Comparison of ENCODE assay signal across 17 cellular contexts in genomic region chr5:77101298-77101697, GRCh38. TPM values are rescaled to one million over a fixed set of nuclear protein-coding genes. Genes with fewer than 3 reads are reported as not detected.
DNase-seq lines count a peak whose midpoint lies in the region; ATAC-seq, FAIRE-seq and TF ChIP-seq lines count a peak whose summit lies in the region.
"Had no signal": no experiment of that assay in that cellular context is flagged by ENCODE, and none has a peak within 500 bp of the region (broad histone marks: within the 10 kb centered on the region; RNA-seq: fewer than 3 reads in every experiment).

No MANE protein-coding gene starts in this region.

- H3K4me2 ChIP-seq in A549 (no peak overlapping the region), GM23248 (ENCODE audit: unreplicated experiment) (peak overlapping the region; percentile 83)

- H4K20me1 ChIP-seq in GM23248 (ENCODE audit: insufficient read depth), result no peaks in the 10 kb centered on the region

- no peak for TF ChIP-seq POLR2A in A549 (IDR thresholded peaks at IDR 0.05; ENCODE audit: low read length)

- no peaks in the 10 kb centered on the region for H3K79me2 ChIP-seq in GM23248 (ENCODE audit: insufficient read depth)
- H3K79me2 ChIP-seq: parathyroid adenoma had no signal

- no peak overlapping the region for H3K9ac ChIP-seq in GM23248
- H3K9ac ChIP-seq: parathyroid adenoma had no signal

- H3K9me3 ChIP-seq in A549 (no peaks in the 10 kb centered on the region), GM23248 (ENCODE audit: low read depth) (no peaks in the 10 kb centered on the region), WERI-Rb-1 (ENCODE audit: severe bottlenecking) (no peaks in the 10 kb centered on the region)
- H3K9me3 ChIP-seq: BE2C, HAP-1 had no signal

- FAIRE-seq in A549 (lab: Jason Lieb, UNC), result no peak

- H3K36me3 ChIP-seq in GM23248 (ENCODE audit: low read depth), result no peaks in the 10 kb centered on the region
- no peaks in the 10 kb centered on the region; the same call in 1 of the 2 replicates for H3K36me3 ChIP-seq in WERI-Rb-1
- H3K36me3 ChIP-seq: BE2C had no signal

- WGBS in A549 (ENCODE audit: missing lambda C conversion rate), result 77% methylated on average over 4 of the region's 4 CpGs
- WGBS in GM23248 (ENCODE audit: low coverage in 1 of 2, low lambda C conversion rate in 2 of 2, missing lambda C conversion rate in 2 of 2), 2 experiments, result 39 to 41% methylated on average over 4 of the region's 4 CpGs

- no peak for TF ChIP-seq EP300 in A549 (IDR thresholded peaks at IDR 0.05)

- no peak for DNase-seq in A549 (ENCODE audit: low read depth in 1 of 2, low spot score in 1 of 2)
- DNase-seq in GM23248, result peak; percentile 91
- peak; percentile 84 for DNase-seq in amniotic epithelial cell (ENCODE audit: low read depth)
- peak; percentile 33 for DNase-seq in hepatic stellate cell (ENCODE audit: low spot score)
- DNase-seq in WERI-Rb-1, result no peak
- no peak for DNase-seq in GM19240 (ENCODE audit: insufficient read length, low spot score)
- DNase-seq: activated naive CD4-positive, alpha-beta T cell; BE2C; cerebellar nuclear complex; DND-41; NCI-H1105; RPMI8226; stimulated activated CD8-positive, alpha-beta memory T cell treated with anti-CD3 and anti-CD28 coated beads, Interleukin-4, amount 100 ng/mL, for 48 hours had no signal

- CTCF ChIA-PET in A549 (lab: Yijun Ruan, JAX), result interaction anchor here (0.9 to 1.8 kb wide), 2 partner anchors 15 to 43 kb away, joined by 4 to 9 read pairs; no protein-coding TSS in a partner anchor

- peaks cover 6% of the 10 kb centered on the region; the same call in 1 of the 3 replicates for H3K4me1 ChIP-seq in A549
- peaks cover 11% of the 10 kb centered on the region for H3K4me1 ChIP-seq in GM23248 (ENCODE audit: insufficient read depth)
- H3K4me1 ChIP-seq: BE2C, HAP-1, parathyroid adenoma had no signal

- H3F3A ChIP-seq in GM23248 (ENCODE audit: insufficient read depth), result 0 out of 2 replicates have a peak, but pooled peaks cover 6% of the 10 kb centered on the region

- H3K27ac ChIP-seq in A549 (no peak overlapping the region), GM23248 (no peak overlapping the region), WERI-Rb-1 (no peak overlapping the region)
- H3K27ac ChIP-seq: parathyroid adenoma had no signal

- 0 out of 2 replicates have a peak overlapping the region, but pooled peaks have one; percentile 38 for H2AFZ ChIP-seq in GM23248
- H2AFZ ChIP-seq: parathyroid adenoma had no signal

- no peak overlapping the region for H3K4me3 ChIP-seq in A549
- H3K4me3 ChIP-seq in GM23248, result peak overlapping the region; percentile 48
- no peak overlapping the region for H3K4me3 ChIP-seq in WERI-Rb-1 (ENCODE audit: low read depth, low read length)
- H3K4me3 ChIP-seq: HAP-1 had no signal

- H3K27me3 ChIP-seq in GM23248 (replicated peaks; ENCODE audit: insufficient read depth) (no peaks in the 10 kb centered on the region), WERI-Rb-1 (ENCODE audit: insufficient read depth, low read depth, severe bottlenecking) (no peaks in the 10 kb centered on the region)
- H3K27me3 ChIP-seq: BE2C had no signal

- in situ Hi-C loops in GM23248 (cut with MboI), result no loop called here

- POLR2A ChIA-PET in A549 (lab: Yijun Ruan, JAX), result no interaction called here

- H3K9me2 ChIP-seq in GM23248 (ENCODE audit: insufficient read depth), result no peaks in the 10 kb centered on the region

- ATAC-seq in A549 (peak; percentile 50 to 62; a peak in 3 of 6 replicates), HG03378 (IDR thresholded peaks at IDR 0.05; ENCODE audit: unreplicated experiment) (no peak), GM19328 (IDR thresholded peaks at IDR 0.05; ENCODE audit: unreplicated experiment) (no peak)

- no peak for TF ChIP-seq RAD21 in A549 (conservative IDR thresholded peaks at IDR 0.05 in 1 of 2, IDR thresholded peaks at IDR 0.05 in 1 of 2)

- no peak for TF ChIP-seq CTCF in A549 (IDR thresholded peaks at IDR 0.05)
- TF ChIP-seq CTCF in WERI-Rb-1 (IDR thresholded peaks at IDR 0.05; ENCODE audit: low read depth, low read length), result no peak

TF ChIP-seq in A549, 52 proteins besides CTCF, POLR2A, EP300 and RAD21:
- TF ChIP-seq ZSCAN20 (CRISPR knock-in tag; IDR thresholded peaks at IDR 0.05) (no peak), NR3C1 (IDR thresholded peaks at IDR 0.05) (no peak), ATOH8 (CRISPR knock-in tag; IDR thresholded peaks at IDR 0.05; ENCODE audit: low read depth) (no peak), JUNB (IDR thresholded peaks at IDR 0.05) (no peak), RARB (CRISPR knock-in tag; IDR thresholded peaks at IDR 0.05) (no peak), RNF2 (IDR thresholded peaks at IDR 0.05; ENCODE audit: borderline replicate concordance, low read depth) (no peak), CHD2 (IDR thresholded peaks at IDR 0.05; ENCODE audit: low read length, partially characterized antibody) (no peak), ZFP36 (IDR thresholded peaks at IDR 0.05; ENCODE audit: borderline replicate concordance, partially characterized antibody) (no peak), EHF (CRISPR knock-in tag; IDR thresholded peaks at IDR 0.05) (no peak), CBX2 (IDR thresholded peaks at IDR 0.05; ENCODE audit: borderline replicate concordance, low read depth) (no peak), CHD4 (IDR thresholded peaks at IDR 0.05; ENCODE audit: borderline replicate concordance) (no peak), FOSL2 (IDR thresholded peaks at IDR 0.05) (no peak), FOSL2 (CRISPR knock-in tag; IDR thresholded peaks at IDR 0.05) (no peak), HDAC2 (IDR thresholded peaks at IDR 0.05) (no peak), JUN (IDR thresholded peaks at IDR 0.05) (no peak), HOXB5 (CRISPR knock-in tag; IDR thresholded peaks at IDR 0.05) (no peak), MAFK (IDR thresholded peaks at IDR 0.05; ENCODE audit: partially characterized antibody) (no peak)
- TF ChIP-seq, protein P1, sequence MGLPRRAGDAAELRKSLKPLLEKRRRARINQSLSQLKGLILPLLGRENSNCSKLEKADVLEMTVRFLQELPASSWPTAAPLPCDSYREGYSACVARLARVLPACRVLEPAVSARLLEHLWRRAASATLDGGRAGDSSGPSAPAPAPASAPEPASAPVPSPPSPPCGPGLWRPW (IDR thresholded peaks at IDR 0.05), result no peak
- TF ChIP-seq, protein P2, sequence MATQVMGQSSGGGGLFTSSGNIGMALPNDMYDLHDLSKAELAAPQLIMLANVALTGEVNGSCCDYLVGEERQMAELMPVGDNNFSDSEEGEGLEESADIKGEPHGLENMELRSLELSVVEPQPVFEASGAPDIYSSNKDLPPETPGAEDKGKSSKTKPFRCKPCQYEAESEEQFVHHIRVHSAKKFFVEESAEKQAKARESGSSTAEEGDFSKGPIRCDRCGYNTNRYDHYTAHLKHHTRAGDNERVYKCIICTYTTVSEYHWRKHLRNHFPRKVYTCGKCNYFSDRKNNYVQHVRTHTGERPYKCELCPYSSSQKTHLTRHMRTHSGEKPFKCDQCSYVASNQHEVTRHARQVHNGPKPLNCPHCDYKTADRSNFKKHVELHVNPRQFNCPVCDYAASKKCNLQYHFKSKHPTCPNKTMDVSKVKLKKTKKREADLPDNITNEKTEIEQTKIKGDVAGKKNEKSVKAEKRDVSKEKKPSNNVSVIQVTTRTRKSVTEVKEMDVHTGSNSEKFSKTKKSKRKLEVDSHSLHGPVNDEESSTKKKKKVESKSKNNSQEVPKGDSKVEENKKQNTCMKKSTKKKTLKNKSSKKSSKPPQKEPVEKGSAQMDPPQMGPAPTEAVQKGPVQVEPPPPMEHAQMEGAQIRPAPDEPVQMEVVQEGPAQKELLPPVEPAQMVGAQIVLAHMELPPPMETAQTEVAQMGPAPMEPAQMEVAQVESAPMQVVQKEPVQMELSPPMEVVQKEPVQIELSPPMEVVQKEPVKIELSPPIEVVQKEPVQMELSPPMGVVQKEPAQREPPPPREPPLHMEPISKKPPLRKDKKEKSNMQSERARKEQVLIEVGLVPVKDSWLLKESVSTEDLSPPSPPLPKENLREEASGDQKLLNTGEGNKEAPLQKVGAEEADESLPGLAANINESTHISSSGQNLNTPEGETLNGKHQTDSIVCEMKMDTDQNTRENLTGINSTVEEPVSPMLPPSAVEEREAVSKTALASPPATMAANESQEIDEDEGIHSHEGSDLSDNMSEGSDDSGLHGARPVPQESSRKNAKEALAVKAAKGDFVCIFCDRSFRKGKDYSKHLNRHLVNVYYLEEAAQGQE (IDR thresholded peaks at IDR 0.05), result no peak
- TF ChIP-seq, protein P3, sequence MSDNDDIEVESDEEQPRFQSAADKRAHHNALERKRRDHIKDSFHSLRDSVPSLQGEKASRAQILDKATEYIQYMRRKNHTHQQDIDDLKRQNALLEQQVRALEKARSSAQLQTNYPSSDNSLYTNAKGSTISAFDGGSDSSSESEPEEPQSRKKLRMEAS (IDR thresholded peaks at IDR 0.05), result no peak
- TF ChIP-seq, protein P4, sequence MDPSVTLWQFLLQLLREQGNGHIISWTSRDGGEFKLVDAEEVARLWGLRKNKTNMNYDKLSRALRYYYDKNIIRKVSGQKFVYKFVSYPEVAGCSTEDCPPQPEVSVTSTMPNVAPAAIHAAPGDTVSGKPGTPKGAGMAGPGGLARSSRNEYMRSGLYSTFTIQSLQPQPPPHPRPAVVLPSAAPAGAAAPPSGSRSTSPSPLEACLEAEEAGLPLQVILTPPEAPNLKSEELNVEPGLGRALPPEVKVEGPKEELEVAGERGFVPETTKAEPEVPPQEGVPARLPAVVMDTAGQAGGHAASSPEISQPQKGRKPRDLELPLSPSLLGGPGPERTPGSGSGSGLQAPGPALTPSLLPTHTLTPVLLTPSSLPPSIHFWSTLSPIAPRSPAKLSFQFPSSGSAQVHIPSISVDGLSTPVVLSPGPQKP (IDR thresholded peaks at IDR 0.05; ENCODE audit: low read depth, low read length), result no peak

RNA-seq across cellular contexts. Expression of gene ZBED3, which starts 14.2 kb away (rescaled TPM):
- polyA plus RNA-seq in A549 (2011; rRNA removed) (9.9 and 10.5 TPM in 2 replicates), A549 (2017; fragmentation: RNase III; extraction: RNeasy Plus Mini Kit Qiagen cat#74134 plus additional on column Dnase treatment) (3.7 to 4.2 TPM (median 4.1 TPM) in 3 replicates), GM23248 (2016; fragmentation: Nextera tagmentation; extraction: Ambion mirVana) (0.37 and 0.75 TPM in 2 replicates)
- polyA plus RNA-seq in A549 (2012; cell fraction: cytosol; rRNA removed), result 3.0 and 4.3 TPM in 2 replicates
- polyA plus RNA-seq in A549 (2012; cell fraction: nucleus; rRNA removed), result 2.3 and 3.2 TPM in 2 replicates
- 5.8 and 6.0 TPM in 2 replicates for polyA minus RNA-seq in A549 (2011; rRNA and poly(A)+ RNA removed)
- 0.54 and 0.63 TPM in 2 replicates for total RNA-seq in GM23248 (2014; rRNA removed; shearing (Covaris generic))

Comparison
In these comparisons a context has a peak if more than half of its experiments do, and no peak if none do; other contexts are left out.
1. ATAC-seq: peak in A549 (2 of 2); none in HG03378 (single experiment) and GM19328 (single experiment).
2. DNase-seq: peak in GM23248 (single experiment), amniotic epithelial cell (single experiment) and hepatic stellate cell (single experiment); none in A549 (0 of 2), WERI-Rb-1 (single experiment) and GM19240 (single experiment).